In the genomic region with DNA sequence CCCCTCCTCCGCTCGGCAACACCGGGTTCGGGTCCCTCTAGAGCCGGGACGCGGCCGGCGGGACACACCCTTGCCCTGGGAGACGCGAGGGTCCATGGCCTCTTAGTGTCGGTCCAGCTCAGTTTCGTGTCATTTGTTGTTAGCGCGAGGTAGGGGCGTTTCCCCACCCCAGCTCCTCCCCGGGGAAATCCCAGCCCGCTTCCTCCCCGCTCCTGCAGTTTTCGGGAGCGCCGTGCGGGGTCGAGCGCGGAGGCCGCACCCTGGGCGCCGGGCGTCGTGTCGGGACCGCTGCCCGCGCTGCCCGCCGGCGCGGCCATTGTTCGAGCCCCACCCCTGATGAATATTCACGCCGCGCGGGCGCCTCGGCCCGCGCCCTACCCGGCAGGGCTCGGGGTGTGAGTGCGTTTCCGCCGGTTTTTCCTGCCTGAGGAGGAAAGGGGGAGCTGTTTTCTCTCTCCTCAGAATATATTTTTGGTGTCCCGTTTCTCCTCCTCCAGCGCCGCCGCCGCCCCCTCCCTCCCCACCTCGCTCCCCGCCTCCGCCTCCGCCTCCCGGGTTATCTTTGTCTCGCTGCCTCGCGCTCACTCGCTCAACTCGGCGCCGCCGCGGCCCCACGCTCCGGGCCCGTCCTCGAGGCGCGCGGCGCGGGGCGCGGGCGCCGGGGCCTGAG, we compare ENCODE assay signal across 8 cellular contexts. TPM values are rescaled to one million over a fixed set of nuclear protein-coding genes. Genes with fewer than 3 reads are reported as not detected.
DNase-seq lines count a peak whose midpoint lies in the region; ATAC-seq, FAIRE-seq and TF ChIP-seq lines count a peak whose summit lies in the region.

MAP4K4 (plus strand) TSS at position 584 of the 670 bp plus-strand sequence. CDS start 374 bp downstream, outside the sequence.

- H3K4me3 Mint-ChIP-seq in activated CD4-positive, alpha-beta memory T cell treated with anti-CD3 and anti-CD28 coated beads, Interleukin-2, amount 10 ng/mL, durations not matched to agents 7 days and 5 days: peak within 1 kb of the TSS; percentile 81

- H3K9ac ChIP-seq in duodenal mucosa (ENCODE audit: low read depth in 1 of 2, low read length in 2 of 2) (peak within 1 kb of the TSS; percentile 73), HepG2 (ENCODE audit: insufficient read depth, low read depth, low read length) (peak within 1 kb of the TSS; percentile 91)

- CTCF ChIA-PET in activated CD4-positive, alpha-beta memory T cell treated with anti-CD3 and anti-CD28 coated beads, Interleukin-2, amount 10 ng/mL, durations not matched to agents 7 days and 5 days (lab: Charles Lee): interaction anchor here (0.6 to 2.6 kb wide), 7 partner anchors 13 to 1066 kb away, joined by 3 to 11 read pairs (median 3); no protein-coding TSS in a partner anchor
- CTCF ChIA-PET in HepG2 (lab: Yijun Ruan, JAX; ENCODE audit: low intra/inter-chr PET ratio, low total read pairs): no interaction called here

- TF ChIP-seq EP300 in HepG2 (IDR thresholded peaks at IDR 0.05; ENCODE audit: low read depth in 2 of 2, low read length in 2 of 2): peak in 1 of 2 experiments; percentile 15; a peak in 1 of 4 replicates
- TF ChIP-seq EP300 in HepG2 (CRISPR knock-in tag; IDR thresholded peaks at IDR 0.05; ENCODE audit: borderline replicate concordance): no peak

- no peaks in the 10 kb centered on the region for H3K9me3 Mint-ChIP-seq in activated CD4-positive, alpha-beta memory T cell treated with anti-CD3 and anti-CD28 coated beads, Interleukin-2, amount 10 ng/mL, durations not matched to agents 7 days and 5 days

- peaks cover 42% of the 10 kb centered on the region for H3K79me2 ChIP-seq in HepG2 (ENCODE audit: insufficient read depth, low read length)

- BruUV-seq in HepG2 (replicated peaks; lab: Mats Ljungman, UMichigan): TSS peak; percentile 84

- H3K27me3 Mint-ChIP-seq in activated CD4-positive, alpha-beta memory T cell treated with anti-CD3 and anti-CD28 coated beads, Interleukin-2, amount 10 ng/mL, durations not matched to agents 7 days and 5 days: peaks cover 2% of the 10 kb centered on the region

- ATAC-seq in HG03135 (IDR thresholded peaks at IDR 0.05; ENCODE audit: unreplicated experiment) (peak; percentile 47), HepG2 (peak; percentile 84)

- in situ Hi-C loops in HepG2 (cut with HindIII; ENCODE audit: extremely low pct_ligation_motif_present, low pct_unique_long_range_greater_than_20kb): loop anchor here (5.0 kb wide), 1 partner anchor 180 kb away; no protein-coding TSS in a partner anchor

- peak within 1 kb of the TSS; percentile 75 for H3K27ac Mint-ChIP-seq in activated CD4-positive, alpha-beta memory T cell treated with anti-CD3 and anti-CD28 coated beads, Interleukin-2, amount 10 ng/mL, durations not matched to agents 7 days and 5 days

- peaks cover 11% of the 10 kb centered on the region for H4K20me1 ChIP-seq in HepG2 (ENCODE audit: insufficient read depth, low read length)

- no peak for TF ChIP-seq POLR2A in GM12892 (IDR thresholded peaks at IDR 0.05; ENCODE audit: low read depth, low read length)
- peak; percentile 48 to 65; a peak in 3 of 4 replicates for TF ChIP-seq POLR2A in HepG2 (IDR thresholded peaks at IDR 0.05; ENCODE audit: insufficient read depth in 1 of 2, low read depth in 2 of 2, low read length in 2 of 2)

- H3K4me3 ChIP-seq in duodenal mucosa (ENCODE audit: low read depth in 1 of 2, low read length in 2 of 2) (peak within 1 kb of the TSS; percentile 80 to 87), HepG2 (replicated peaks in 1 of 3; ENCODE audit: insufficient read depth in 1 of 3, low read depth in 2 of 3, low read length in 3 of 3) (peak within 1 kb of the TSS; percentile 82 to 99 (median 97))

- H3K4me1 Mint-ChIP-seq in activated CD4-positive, alpha-beta memory T cell treated with anti-CD3 and anti-CD28 coated beads, Interleukin-2, amount 10 ng/mL, durations not matched to agents 7 days and 5 days: peaks cover 18% of the 10 kb centered on the region

- POLR2A ChIA-PET in activated CD4-positive, alpha-beta memory T cell treated with anti-CD3 and anti-CD28 coated beads, Interleukin-2, amount 10 ng/mL, durations not matched to agents 7 days and 5 days (lab: Charles Lee): interaction anchor here (0.6 to 5.1 kb wide), 19 partner anchors 8 to 444 kb away, joined by 3 to 64 read pairs (median 5); partner anchors contain the start of gene RFX8
- POLR2A ChIA-PET in HepG2 (lab: Yijun Ruan, JAX): interaction anchor here (0.6 to 4.5 kb wide), 28 partner anchors 8 to 180 kb away, joined by 3 to 46 read pairs (median 4); no protein-coding TSS in a partner anchor

- TF ChIP-seq RAD21 in HepG2 (CRISPR knock-in tag; IDR thresholded peaks at IDR 0.05): peak; percentile 86

- H2AFZ ChIP-seq in HepG2 (ENCODE audit: low read length): no peak within 1 kb of the TSS

- peak; percentile 45 for DNase-seq in GM12892 (ENCODE audit: insufficient read length)
- DNase-seq in NCI-H774 (lab: John Stamatoyannopoulos, UW): peak; percentile 69
- peak; percentile 78 for DNase-seq in activated CD4-positive, alpha-beta memory T cell treated with anti-CD3 and anti-CD28 coated beads, Interleukin-2, amount 10 ng/mL, durations not matched to agents 7 days and 5 days
- DNase-seq in HepG2 (ENCODE audit: low spot score): peak; percentile 84
- DNase-seq in stimulated activated CD4-positive, alpha-beta T cell treated with anti-CD3 and anti-CD28 coated beads, Interleukin-2, amount 100 ng/mL, for 4 hours (ENCODE audit: low read depth): peak; percentile 81
- DNase-seq in OCI-M2 (lab: John Stamatoyannopoulos, UW; ENCODE audit: unreplicated experiment): no peak

- peaks cover 10 to 20% of the 10 kb centered on the region in 2 donors for H3K4me1 ChIP-seq in duodenal mucosa (ENCODE audit: control insufficient read depth in 1 of 2, insufficient read depth in 2 of 2, low read length in 2 of 2)
- H3K4me1 ChIP-seq in HepG2 (ENCODE audit: insufficient read depth, low read length): peaks cover 48% of the 10 kb centered on the region

- H3K36me3 Mint-ChIP-seq in activated CD4-positive, alpha-beta memory T cell treated with anti-CD3 and anti-CD28 coated beads, Interleukin-2, amount 10 ng/mL, durations not matched to agents 7 days and 5 days (ENCODE audit: low read depth): peaks cover 11% of the 10 kb centered on the region

- H3K27me3 ChIP-seq in duodenal mucosa (ENCODE audit: control insufficient read depth in 1 of 2, insufficient read depth in 2 of 2, low read length in 2 of 2): no peaks in the 10 kb centered on the region
- H3K27me3 ChIP-seq in HepG2 (ENCODE audit: control insufficient read depth in 1 of 2, insufficient read depth in 2 of 2, low read length in 2 of 2): no peaks in the 10 kb centered on the region; a peak in 1 of 5 replicates

- H3K27ac ChIP-seq in duodenal mucosa (ENCODE audit: low read depth, low read length): peak within 1 kb of the TSS; percentile 32
- H3K27ac ChIP-seq in HepG2 (ENCODE audit: extremely low read length, insufficient read depth, low read length): peak within 1 kb of the TSS; percentile 74

- no peaks in the 10 kb centered on the region for H3K36me3 ChIP-seq in duodenal mucosa (ENCODE audit: control insufficient read depth in 1 of 2, insufficient read depth in 2 of 2, low read length in 2 of 2)
- H3K36me3 ChIP-seq in HepG2 (replicated peaks in 1 of 2; ENCODE audit: control insufficient read depth in 1 of 2, insufficient read depth in 2 of 2, low read length in 2 of 2): peaks cover 0 to under 1% of the 10 kb centered on the region in 2 experiments; a peak in 1 of 5 replicates

- intact Hi-C loops in HepG2 (cut with micrococcal nuclease; ENCODE audit: unreplicated experiment): loop anchor here (1.0 to 5.0 kb wide), 6 partner anchors 70 to 278 kb away; no protein-coding TSS in a partner anchor

- no peaks in the 10 kb centered on the region for H3K9me3 ChIP-seq in duodenal mucosa (ENCODE audit: control insufficient read depth in 1 of 2, low read length in 2 of 2)
- H3K9me3 ChIP-seq in HepG2 (ENCODE audit: low read length): no peaks in the 10 kb centered on the region

- peak; percentile 58 for TF ChIP-seq CTCF in HepG2 (CRISPR knock-in tag; IDR thresholded peaks at IDR 0.05)

- under 1% methylated on average over 55 of the region's 85 CpGs for WGBS in HepG2 (ENCODE audit: low lambda C conversion rate)

- H3K4me2 ChIP-seq in HepG2 (ENCODE audit: low read depth, low read length): peak within 1 kb of the TSS; percentile 86

- no peak for FAIRE-seq in GM12892 (lab: Jason Lieb, UNC)
- FAIRE-seq in HepG2 (lab: Jason Lieb, UNC): no peak

TF ChIP-seq in HepG2, 621 proteins besides CTCF, POLR2A, EP300 and RAD21 (continues in another document):
- no peak for TF ChIP-seq MYNN (CRISPR knock-in tag; IDR thresholded peaks at IDR 0.05; ENCODE audit: low read depth)
- peak; percentile 90 for TF ChIP-seq SALL1 (CRISPR knock-in tag; IDR thresholded peaks at IDR 0.05)

RNA-seq across cellular contexts. Expression of gene MAP4K4, which starts in this region (rescaled TPM):
- 3.9 TPM for polyA plus RNA-seq in GM12892 (2012; ENCODE audit: missing spikeins)
- 10 to 100 TPM; 71.6 to 77.5 TPM for total RNA-seq in activated CD4-positive, alpha-beta memory T cell treated with anti-CD3 and anti-CD28 coated beads, Interleukin-2, amount 10 ng/mL, durations not matched to agents 7 days and 5 days
- 264 and 301 TPM in 2 replicates for total RNA-seq in HepG2 (2016; rRNA removed; fragmentation: Illumina TruSeq; extraction: Trizol)
- 62.1 and 62.9 TPM in 2 replicates for total RNA-seq in HepG2 (2016; cell fraction: cytosol; rRNA removed; fragmentation: Illumina TruSeq; extraction: Trizol; ENCODE audit: low read depth)
- total RNA-seq in HepG2 (2016; cell fraction: insoluble cytoplasmic fraction; rRNA removed; fragmentation: Illumina TruSeq; extraction: Trizol): 264 and 269 TPM in 2 replicates
- 200 and 238 TPM in 2 replicates for total RNA-seq in HepG2 (2016; cell fraction: membrane; rRNA removed; fragmentation: Illumina TruSeq; extraction: Trizol)
- 292 and 308 TPM in 2 replicates for total RNA-seq in HepG2 (2016; cell fraction: nucleus; rRNA removed; fragmentation: Illumina TruSeq; extraction: Trizol)
- polyA plus RNA-seq in HepG2 (2011; rRNA removed): 101 and 105 TPM in 2 replicates
- polyA plus RNA-seq in HepG2 (2011; cell fraction: cytosol; rRNA removed): 67.0 and 72.8 TPM in 2 replicates
- polyA plus RNA-seq in HepG2 (2011; cell fraction: nucleus; rRNA removed): 261 and 287 TPM in 2 replicates
- polyA plus RNA-seq in HepG2 (2012): 138 and 155 TPM in 2 replicates
- polyA plus RNA-seq in HepG2 (2016; cell fraction: cytosol; fragmentation: Illumina TruSeq; extraction: Trizol; ENCODE audit: low read depth): 48.8 and 52.9 TPM in 2 replicates
- 269 and 298 TPM in 2 replicates for polyA plus RNA-seq in HepG2 (2016; cell fraction: insoluble cytoplasmic fraction; fragmentation: Illumina TruSeq; extraction: Trizol; ENCODE audit: low read depth)
- 137 and 163 TPM in 2 replicates for polyA plus RNA-seq in HepG2 (2016; cell fraction: membrane; fragmentation: Illumina TruSeq; extraction: Trizol; ENCODE audit: low read depth)
- polyA plus RNA-seq in HepG2 (2016; cell fraction: nucleus; fragmentation: Illumina TruSeq; extraction: Trizol; ENCODE audit: insufficient read depth, low read depth): 298 and 312 TPM in 2 replicates
- polyA minus RNA-seq in HepG2 (2011; rRNA and poly(A)+ RNA removed; ENCODE audit: low replicate concordance): 84.0 and 279 TPM in 2 replicates
- polyA minus RNA-seq in HepG2 (2011; cell fraction: cytosol; rRNA and poly(A)+ RNA removed): 99.4 and 99.7 TPM in 2 replicates
- 680 and 703 TPM in 2 replicates for polyA minus RNA-seq in HepG2 (2011; cell fraction: nucleus; rRNA and poly(A)+ RNA removed)
